In the genomic region with DNA sequence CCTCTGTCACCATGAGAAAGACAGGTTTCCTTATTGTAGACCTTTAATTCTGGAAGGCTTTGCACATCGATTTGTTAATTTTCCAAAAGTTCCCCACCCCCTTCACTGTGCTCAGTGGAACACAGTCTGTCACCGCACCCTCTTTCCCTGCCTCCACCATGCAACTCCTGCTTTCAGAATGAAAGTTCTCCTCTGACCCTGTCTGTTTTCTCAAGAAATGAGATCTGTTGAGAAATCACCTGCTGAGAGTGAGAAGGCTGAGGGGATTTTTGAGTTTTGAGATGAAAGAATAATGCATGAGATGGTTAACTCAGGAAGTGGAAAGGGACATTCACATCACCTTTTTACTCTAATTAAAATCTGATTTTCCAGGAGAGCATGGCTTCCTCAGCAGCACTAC, we compare ENCODE assay signal across 1 cellular context.
TF ChIP-seq lines count a peak whose summit lies in the region.

No MANE protein-coding gene starts in this region.

TF ChIP-seq in GM23338, 12 proteins besides CTCF, POLR2A, EP300 and RAD21:
- TF ChIP-seq NANOG (IDR thresholded peaks at IDR 0.05; ENCODE audit: borderline replicate concordance) (no peak), EZH2 (IDR thresholded peaks at IDR 0.05; ENCODE audit: low read depth, unreplicated experiment) (no peak)
